ENCODE assay signal across 34 cellular contexts in genomic region chr15:55709458-55709857, GRCh38. TPM values are rescaled to one million over a fixed set of nuclear protein-coding genes. Genes with fewer than 3 reads are reported as not detected.
"Had no signal": no experiment of that assay in that cellular context is flagged by ENCODE, and none has a peak within 500 bp of the region (broad histone marks: within the 10 kb centered on the region; RNA-seq: fewer than 3 reads in every experiment).

No MANE protein-coding gene starts in this region.

- H3K9me3 ChIP-seq: adrenal gland, body of pancreas, breast epithelium had no signal

- H3K27ac ChIP-seq: adrenal gland, body of pancreas, brain microvascular endothelial cell, breast epithelium, VCaP had no signal

- H3K4me1 ChIP-seq: adrenal gland, body of pancreas, breast epithelium had no signal

- H3K4me3 ChIP-seq: adrenal gland, body of pancreas, breast epithelium had no signal

- ATAC-seq: activated CD8-positive, alpha-beta T cell treated with anti-CD3 and anti-CD28 coated beads for 36 hours; activated naive CD4-positive, alpha-beta T cell treated with anti-CD3 and anti-CD28 coated beads, Interleukin-2, amount 50 U/mL, for 72 hours; activated T-cell treated with anti-CD3 and anti-CD28 coated beads, Interleukin-2, amount 50 U/mL, for 4 hours; activated T-cell treated with anti-CD3 and anti-CD28 coated beads, Interleukin-2, amount 50 U/mL, for 72 hours; activated T-helper 17 cell treated with anti-CD3 and anti-CD28 coated beads, Interleukin-2, amount 50 U/mL, for 72 hours; body of pancreas had no signal

- H3K36me3 ChIP-seq: adrenal gland, brain microvascular endothelial cell, breast epithelium had no signal

- FAIRE-seq: astrocyte, TTC549 had no signal

- DNase-seq: activated B cell treated with CpG ODN at 0.5 μM for 24 hours; activated CD4-positive, alpha-beta memory T cell treated with anti-CD3 and anti-CD28 coated beads for 36 hours; activated CD4-positive, alpha-beta T cell treated with anti-CD3 and anti-CD28 coated beads for 4 hours; activated CD4-positive, alpha-beta T cell treated with anti-CD3 and anti-CD28 coated beads, Interleukin-2, amount 10 ng/mL, durations not matched to agents 24 days and 14 days; activated CD4-positive, alpha-beta T cell treated with anti-CD3 and anti-CD28 coated beads, Interleukin-2, amount 50 U/mL, for 1 hour; activated CD4-positive, alpha-beta T cell treated with anti-CD3 and anti-CD28 coated beads, Interleukin-2, amount 50 U/mL, for 4 hours; activated CD4-positive, CD25-positive, alpha-beta regulatory T cell treated with anti-CD3 and anti-CD28 coated beads, Interleukin-2, amount 50 U/mL, for 72 hours; activated CD8-positive, alpha-beta memory T cell treated with anti-CD3 and anti-CD28 coated beads, Interleukin-2, amount 50 U/mL, for 4 hours; activated CD8-positive, alpha-beta T cell treated with anti-CD3 and anti-CD28 coated beads for 36 hours; activated effector memory CD4-positive, alpha-beta T cell treated with anti-CD3 and anti-CD28 coated beads, Interleukin-2, amount 50 U/mL, for 16 hours; activated gamma-delta T cell treated with Interleukin-2 at 50 U/mL for 16 hours; activated naive CD4-positive, alpha-beta T cell; activated naive CD4-positive, alpha-beta T cell treated with anti-CD3 and anti-CD28 coated beads for 36 hours; activated naive CD4-positive, alpha-beta T cell treated with anti-CD3 and anti-CD28 coated beads, Interleukin-2, amount 50 U/mL, for 16 hours; activated naive CD8-positive, alpha-beta T cell treated with anti-CD3 and anti-CD28 coated beads for 36 hours; activated T-cell treated with anti-CD3 and anti-CD28 coated beads for 4 hours; activated T-cell treated with anti-CD3 and anti-CD28 coated beads, Interleukin-2, amount 50 U/mL, for 1 hour; activated T-cell treated with anti-CD3 and anti-CD28 coated beads, Interleukin-2, amount 50 U/mL, for 4 hours; activated T-cell treated with anti-CD3 and anti-CD28 coated beads, Interleukin-2, amount 50 U/mL, for 72 hours; amniotic stem cell; aorta; body of pancreas; brain microvascular endothelial cell; central memory CD4-positive, alpha-beta T cell; T-helper 9 cell had no signal

- H3K27me3 ChIP-seq: adrenal gland, body of pancreas, brain microvascular endothelial cell, breast epithelium had no signal

RNA-seq across cellular contexts. Expression of gene PRTG, which starts 33.5 kb away (rescaled TPM):
- total RNA-seq: activated B cell treated with CpG ODN at 0.5 μM for 24 hours; activated CD4-positive, alpha-beta memory T cell treated with anti-CD3 and anti-CD28 coated beads for 36 hours; activated CD4-positive, alpha-beta T cell treated with anti-CD3 and anti-CD28 coated beads, Interleukin-2, amount 10 ng/mL, durations not matched to agents 24 days and 14 days; activated CD8-positive, alpha-beta memory T cell treated with anti-CD3 and anti-CD28 coated beads for 36 hours; activated CD8-positive, alpha-beta T cell treated with anti-CD3 and anti-CD28 coated beads for 36 hours; activated naive CD4-positive, alpha-beta T cell treated with anti-CD3 and anti-CD28 coated beads for 36 hours; activated naive CD4-positive, alpha-beta T cell treated with anti-CD3 and anti-CD28 coated beads, Interleukin-2, amount 50 U/mL, for 72 hours; activated naive CD8-positive, alpha-beta T cell treated with anti-CD3 and anti-CD28 coated beads for 36 hours; activated T-cell treated with anti-CD3 and anti-CD28 coated beads, Interleukin-2, amount 50 U/mL, for 4 hours; activated T-helper 1 cell treated with anti-CD3 and anti-CD28 coated beads, Interleukin-12 subunit alpha, Interleukin-12 subunit beta, Interleukin-2, Interleukin-4 antibody, amounts not matched to agents 30 ng/mL and 10 ng/mL and 1 ng/mL, durations not matched to agents 14 hours and 24 hours and 36 hours; activated T-helper 17 cell treated with anti-CD3 and anti-CD28 coated beads, Interleukin-2, amount 50 U/mL, for 72 hours had no signal
